In the genomic region with DNA sequence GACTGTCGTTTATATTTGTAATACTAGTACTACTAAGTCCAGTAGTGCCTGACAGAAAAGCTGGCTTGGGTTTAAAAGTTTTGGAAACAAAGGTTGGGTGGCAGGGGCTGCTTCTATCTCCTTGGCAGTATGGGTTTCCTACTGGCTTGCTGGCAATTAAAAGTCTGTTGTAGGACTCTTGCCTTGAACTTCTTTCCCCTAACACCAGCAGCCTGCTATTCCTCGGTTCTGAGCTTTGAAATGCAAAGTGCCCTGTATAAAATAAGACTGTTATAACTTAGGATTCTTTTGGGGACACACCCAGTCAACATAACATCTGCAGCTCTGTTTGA, we compare ENCODE assay signal across 8 cellular contexts. TPM values are rescaled to one million over a fixed set of nuclear protein-coding genes. Genes with fewer than 3 reads are reported as not detected.
DNase-seq lines count a peak whose midpoint lies in the region; ATAC-seq lines count a peak whose summit lies in the region.

No MANE protein-coding gene starts in this region.

- DNase-seq in T-helper 1 cell, result no peak
- DNase-seq in activated T-helper 1 cell treated with anti-CD3 and anti-CD28 coated beads, Interleukin-12 subunit alpha, Interleukin-12 subunit beta, Interleukin-2, Interleukin-4 antibody, amounts not matched to agents 30 ng/mL and 10 ng/mL and 1 ng/mL, durations not matched to agents 14 hours and 24 hours and 36 hours (ENCODE audit: low spot score), result no peak
- DNase-seq in A172 (ENCODE audit: low spot score), result no peak
- DNase-seq in SW 1271 (lab: John Stamatoyannopoulos, UW), result no peak

- no peaks in the 10 kb centered on the region for H3K27me3 Mint-ChIP-seq in T-helper 1 cell treated with Interleukin-12 subunit alpha and Interleukin-12 subunit beta and Interleukin-4 antibody, amounts not matched to agents 30 μg/mL and 1 μg/mL, for 36 hours (ENCODE audit: low read depth)
- H3K27me3 Mint-ChIP-seq in activated T-helper 1 cell treated with anti-CD3 and anti-CD28 coated beads, Interleukin-12 subunit alpha, Interleukin-12 subunit beta, Interleukin-2, Interleukin-4 antibody, amounts not matched to agents 30 ng/mL and 10 ng/mL and 1 ng/mL, durations not matched to agents 14 hours and 24 hours and 36 hours (ENCODE audit: insufficient read depth), result no peaks in the 10 kb centered on the region

- H3K27me3 ChIP-seq in iPS-20b (ENCODE audit: insufficient read depth, low read length), result no peaks in the 10 kb centered on the region
- H3K27me3 ChIP-seq in stomach smooth muscle (ENCODE audit: control insufficient read depth in 1 of 2, insufficient read depth in 2 of 2, low read length in 2 of 2), result no peaks in the 10 kb centered on the region

- H3K4me3 ChIP-seq in iPS-20b (ENCODE audit: low read length), result peak overlapping the region; percentile 81
- peak overlapping the region; percentile 83 to 86 for H3K4me3 ChIP-seq in stomach smooth muscle (ENCODE audit: low read length in 2 of 2)

- no peaks in the 10 kb centered on the region for H3K9me3 Mint-ChIP-seq in T-helper 1 cell treated with Interleukin-12 subunit alpha and Interleukin-12 subunit beta and Interleukin-4 antibody, amounts not matched to agents 30 μg/mL and 1 μg/mL, for 36 hours
- no peaks in the 10 kb centered on the region for H3K9me3 Mint-ChIP-seq in activated T-helper 1 cell treated with anti-CD3 and anti-CD28 coated beads, Interleukin-12 subunit alpha, Interleukin-12 subunit beta, Interleukin-2, Interleukin-4 antibody, amounts not matched to agents 30 ng/mL and 10 ng/mL and 1 ng/mL, durations not matched to agents 14 hours and 24 hours and 36 hours

- H3K9me3 ChIP-seq in iPS-20b (ENCODE audit: insufficient read depth, low read depth, low read length) (no peaks in the 10 kb centered on the region), stomach smooth muscle (ENCODE audit: control insufficient read depth in 2 of 2, low read length in 2 of 2) (no peaks in the 10 kb centered on the region)

- H3K36me3 ChIP-seq in iPS-20b (ENCODE audit: insufficient read depth, low read depth, low read length), result no peaks in the 10 kb centered on the region
- no peaks in the 10 kb centered on the region for H3K36me3 ChIP-seq in stomach smooth muscle (ENCODE audit: control insufficient read depth in 2 of 2, insufficient read depth in 2 of 2, low read length in 2 of 2)

- H3K9ac ChIP-seq in iPS-20b (ENCODE audit: low read depth, low read length) (peak overlapping the region; percentile 86; the same call in 1 of the 2 replicates), stomach smooth muscle (ENCODE audit: low read length in 2 of 2) (peak overlapping the region; percentile 71 to 77)

- no peaks in the 10 kb centered on the region for H3K36me3 Mint-ChIP-seq in T-helper 1 cell treated with Interleukin-12 subunit alpha and Interleukin-12 subunit beta and Interleukin-4 antibody, amounts not matched to agents 30 μg/mL and 1 μg/mL, for 36 hours (ENCODE audit: low read depth)
- H3K36me3 Mint-ChIP-seq in activated T-helper 1 cell treated with anti-CD3 and anti-CD28 coated beads, Interleukin-12 subunit alpha, Interleukin-12 subunit beta, Interleukin-2, Interleukin-4 antibody, amounts not matched to agents 30 ng/mL and 10 ng/mL and 1 ng/mL, durations not matched to agents 14 hours and 24 hours and 36 hours (ENCODE audit: low read depth), result peaks cover 3% of the 10 kb centered on the region

- H3K27ac ChIP-seq in iPS-20b (ENCODE audit: low read length) (no peak overlapping the region), stomach smooth muscle (ENCODE audit: low read length) (peak overlapping the region; percentile 37)

- peak overlapping the region; percentile 85 for H3K4me3 Mint-ChIP-seq in T-helper 1 cell treated with Interleukin-12 subunit alpha and Interleukin-12 subunit beta and Interleukin-4 antibody, amounts not matched to agents 30 μg/mL and 1 μg/mL, for 36 hours
- peak overlapping the region; percentile 98 for H3K4me3 Mint-ChIP-seq in activated T-helper 1 cell treated with anti-CD3 and anti-CD28 coated beads, Interleukin-12 subunit alpha, Interleukin-12 subunit beta, Interleukin-2, Interleukin-4 antibody, amounts not matched to agents 30 ng/mL and 10 ng/mL and 1 ng/mL, durations not matched to agents 14 hours and 24 hours and 36 hours

- intact Hi-C loops in activated T-helper 1 cell treated with anti-CD3 and anti-CD28 coated beads, Interleukin-12 subunit alpha, Interleukin-12 subunit beta, Interleukin-2, Interleukin-4 antibody, amounts not matched to agents 30 ng/mL and 10 ng/mL and 1 ng/mL, durations not matched to agents 14 hours and 24 hours and 36 hours (cut with micrococcal nuclease), result loop anchor here (2.0 to 10.0 kb wide), 5 partner anchors 19 to 1695 kb away; partner anchors contain the start of genes EMSY, LIPT2 and POLD3

- H3K4me1 Mint-ChIP-seq in T-helper 1 cell treated with Interleukin-12 subunit alpha and Interleukin-12 subunit beta and Interleukin-4 antibody, amounts not matched to agents 30 μg/mL and 1 μg/mL, for 36 hours (ENCODE audit: low read depth), result peaks cover 19% of the 10 kb centered on the region
- H3K4me1 Mint-ChIP-seq in activated T-helper 1 cell treated with anti-CD3 and anti-CD28 coated beads, Interleukin-12 subunit alpha, Interleukin-12 subunit beta, Interleukin-2, Interleukin-4 antibody, amounts not matched to agents 30 ng/mL and 10 ng/mL and 1 ng/mL, durations not matched to agents 14 hours and 24 hours and 36 hours (ENCODE audit: low read depth), result peaks cover 39% of the 10 kb centered on the region

- peaks cover 17% of the 10 kb centered on the region for H3K4me1 ChIP-seq in iPS-20b (ENCODE audit: insufficient read depth, low read length)
- peaks cover 19% of the 10 kb centered on the region for H3K4me1 ChIP-seq in stomach smooth muscle (ENCODE audit: control insufficient read depth, insufficient read depth, low read length)

- H3K27ac Mint-ChIP-seq in T-helper 1 cell treated with Interleukin-12 subunit alpha and Interleukin-12 subunit beta and Interleukin-4 antibody, amounts not matched to agents 30 μg/mL and 1 μg/mL, for 36 hours, result peak overlapping the region; percentile 84
- peak overlapping the region; percentile 90 for H3K27ac Mint-ChIP-seq in activated T-helper 1 cell treated with anti-CD3 and anti-CD28 coated beads, Interleukin-12 subunit alpha, Interleukin-12 subunit beta, Interleukin-2, Interleukin-4 antibody, amounts not matched to agents 30 ng/mL and 10 ng/mL and 1 ng/mL, durations not matched to agents 14 hours and 24 hours and 36 hours

- no peak for ATAC-seq in GM21723 (IDR thresholded peaks at IDR 0.05; ENCODE audit: unreplicated experiment)

RNA-seq across cellular contexts. Expression of gene RNF169, which starts 1.3 kb away (rescaled TPM):
- 14.8 and 15.3 TPM in 2 replicates for total RNA-seq in activated T-helper 1 cell treated with anti-CD3 and anti-CD28 coated beads, Interleukin-12 subunit alpha, Interleukin-12 subunit beta, Interleukin-2, Interleukin-4 antibody, amounts not matched to agents 30 ng/mL and 10 ng/mL and 1 ng/mL, durations not matched to agents 14 hours and 24 hours and 36 hours
- 23.2 and 28.6 TPM in 2 replicates for total RNA-seq in A172 (2014; rRNA removed; shearing (Covaris generic))

RNA-seq across cellular contexts. Expression of gene CHRDL2, which starts 18.7 kb away (rescaled TPM):
- total RNA-seq in activated T-helper 1 cell treated with anti-CD3 and anti-CD28 coated beads, Interleukin-12 subunit alpha, Interleukin-12 subunit beta, Interleukin-2, Interleukin-4 antibody, amounts not matched to agents 30 ng/mL and 10 ng/mL and 1 ng/mL, durations not matched to agents 14 hours and 24 hours and 36 hours, result not detected in 2 replicates
- not detected in 2 replicates for total RNA-seq in A172 (2014; rRNA removed; shearing (Covaris generic))
